Comparison of ENCODE assay signal across 19 cellular contexts in the genomic region with DNA sequence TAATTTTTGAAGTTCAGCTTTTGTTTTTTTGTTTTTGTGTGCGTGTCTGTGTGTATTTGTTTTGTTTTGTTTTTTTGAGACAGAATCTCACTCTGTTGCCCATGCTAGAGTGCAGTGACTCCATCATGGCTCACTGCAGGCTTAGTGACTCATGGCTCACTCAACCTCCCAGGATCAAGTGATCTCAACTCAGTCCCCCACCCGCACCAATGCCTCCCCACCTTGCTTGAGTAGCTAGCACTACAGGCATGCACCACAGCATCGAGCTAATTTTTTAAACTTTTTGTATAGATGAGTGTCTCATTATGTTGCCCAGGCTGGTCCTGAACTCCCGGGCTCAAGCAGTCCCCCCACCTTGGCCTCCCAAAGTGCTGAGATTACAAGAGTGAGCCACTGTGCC.
DNase-seq lines count a peak whose midpoint lies in the region; ATAC-seq, FAIRE-seq and TF ChIP-seq lines count a peak whose summit lies in the region.
"Had no signal": no experiment of that assay in that cellular context is flagged by ENCODE, and none has a peak within 500 bp of the region (broad histone marks: within the 10 kb centered on the region; RNA-seq: fewer than 3 reads in every experiment).

No MANE protein-coding gene starts in this region.

- no peaks in the 10 kb centered on the region for H3K4me1 ChIP-seq in mucosa of descending colon (ENCODE audit: low read depth)
- H3K4me1 ChIP-seq: BLaER1, upper lobe of left lung had no signal

- ATAC-seq in mucosa of descending colon, result no peak
- ATAC-seq: GM12878 had no signal

- H3K27me3 ChIP-seq in bronchial epithelial cell (ENCODE audit: control insufficient read depth, insufficient read depth, low read length), result no peaks in the 10 kb centered on the region
- H3K27me3 ChIP-seq: BLaER1, upper lobe of left lung had no signal

- H3K4me3 ChIP-seq in bronchial epithelial cell (ENCODE audit: low read depth, low read length) (no peak overlapping the region), mucosa of descending colon (no peak overlapping the region)
- H3K4me3 ChIP-seq: BLaER1, GM12878, upper lobe of left lung had no signal

- no peak for FAIRE-seq in bronchial epithelial cell (lab: Jason Lieb, UNC)
- FAIRE-seq: GM12878 had no signal

- H3K9me3 ChIP-seq in mucosa of descending colon, result no peaks in the 10 kb centered on the region
- H3K9me3 ChIP-seq: BLaER1, upper lobe of left lung had no signal

- TF ChIP-seq CTCF in bronchial epithelial cell (IDR thresholded peaks at IDR 0.05; ENCODE audit: insufficient read depth, low read length, severe bottlenecking) (no peak), mucosa of descending colon (IDR thresholded peaks at IDR 0.05) (no peak)

- DNase-seq in activated CD4-positive, alpha-beta T cell treated with anti-CD3 and anti-CD28 coated beads for 48 hours, result peak; percentile 48
- no peak for DNase-seq in activated CD4-positive, alpha-beta T cell treated with anti-CD3 and anti-CD28 coated beads, Interleukin-2, amount 50 U/mL, for 4 hours
- DNase-seq in HT1080 (ENCODE audit: low read depth) (peak; percentile 77), bronchial epithelial cell (ENCODE audit: low read depth) (peak; percentile 93), mucosa of descending colon (no peak), NCI-H2081 treated with DMSO at 0.1 percent for 48 hours (lab: John Stamatoyannopoulos, UW) (no peak)
- peak; percentile 37 for DNase-seq in stimulated activated CD4-positive, alpha-beta T cell treated with anti-CD3 and anti-CD28 coated beads, Interleukin-1b, Interleukin-23, amount 100 ng/mL, for 48 hours
- DNase-seq in stimulated activated naive CD4-positive, alpha-beta T cell treated with Interleukin-2 at 50 U/mL for 16 hours (lab: John Stamatoyannopoulos, UW), result no peak
- DNase-seq: activated gamma-delta T cell treated with Interleukin-2 at 50 U/mL for 16 hours; aorta; effector memory CD4-positive, alpha-beta T cell; GF-D8; GOT3; NCI-H2107; NCI-H510A treated with DMSO at 0.1 percent for 48 hours; Right ventricle myocardium superior; upper lobe of left lung had no signal

- intact Hi-C loops in mucosa of descending colon (cut with DNase I, micrococcal nuclease), result no loop called here

- H3K36me3 ChIP-seq in bronchial epithelial cell (ENCODE audit: control insufficient read depth, insufficient read depth, low read length) (no peaks in the 10 kb centered on the region), mucosa of descending colon (ENCODE audit: low read depth) (no peaks in the 10 kb centered on the region)
- H3K36me3 ChIP-seq: BLaER1, upper lobe of left lung had no signal

Comparison
In these comparisons a context has a peak if more than half of its experiments do, and no peak if none do; other contexts are left out.
1. DNase-seq: peak in activated CD4-positive, alpha-beta T cell treated with anti-CD3 and anti-CD28 coated beads for 48 hours (single experiment), HT1080 (single experiment), bronchial epithelial cell (single experiment) and stimulated activated CD4-positive, alpha-beta T cell treated with anti-CD3 and anti-CD28 coated beads, Interleukin-1b, Interleukin-23, amount 100 ng/mL, for 48 hours (single experiment); none in activated CD4-positive, alpha-beta T cell treated with anti-CD3 and anti-CD28 coated beads, Interleukin-2, amount 50 U/mL, for 4 hours (0 of 2), stimulated activated naive CD4-positive, alpha-beta T cell treated with Interleukin-2 at 50 U/mL for 16 hours (single experiment), mucosa of descending colon (0 of 3) and NCI-H2081 treated with DMSO at 0.1 percent for 48 hours (single experiment).